ENCODE assay signal across 8 cellular contexts in the genomic region with DNA sequence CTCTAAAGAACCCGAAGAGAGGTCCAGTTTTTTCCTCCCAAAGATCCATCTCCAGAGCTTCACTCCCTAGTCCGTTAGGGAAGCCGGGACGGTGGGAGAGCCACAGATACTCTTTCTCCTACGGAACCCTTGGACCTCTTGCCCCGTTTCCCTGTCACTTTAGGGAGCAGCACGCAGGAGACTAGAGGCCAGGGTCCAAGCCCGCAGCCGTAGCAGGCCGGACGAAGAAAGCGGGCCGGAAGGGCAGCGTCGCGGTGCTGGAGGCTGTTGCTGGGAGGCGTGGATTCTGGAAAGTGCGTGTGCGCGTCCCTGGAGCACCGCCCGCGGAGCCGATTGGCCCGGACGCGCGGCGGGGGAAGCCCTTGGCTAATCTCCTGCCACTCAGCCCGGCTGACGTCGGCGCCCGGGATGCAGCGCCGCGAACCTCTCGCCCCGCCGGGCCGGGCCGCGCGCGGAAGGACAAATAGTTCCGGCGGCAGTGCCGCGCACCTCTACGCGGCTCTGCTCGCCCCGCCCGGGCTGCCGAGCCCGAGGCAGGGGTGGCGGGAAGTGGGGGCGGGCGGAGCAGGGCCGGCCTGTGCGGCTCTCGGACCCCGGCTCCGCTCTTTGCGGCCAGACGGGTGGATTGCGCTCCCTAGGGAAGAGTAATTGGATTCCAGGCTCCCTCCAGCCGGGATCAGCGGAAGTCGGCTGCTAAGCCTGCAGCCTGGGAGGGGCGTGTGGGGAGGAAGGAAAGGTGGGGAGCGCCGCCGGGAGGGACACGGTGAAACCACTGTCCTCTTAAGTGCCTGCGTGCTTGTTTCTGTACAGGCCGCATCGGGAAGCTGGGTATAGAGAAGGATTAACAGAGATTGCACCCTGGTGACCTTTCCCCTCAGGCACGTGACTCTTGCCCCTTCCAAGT. TPM values are rescaled to one million over a fixed set of nuclear protein-coding genes. Genes with fewer than 3 reads are reported as not detected.
DNase-seq lines count a peak whose midpoint lies in the region; ATAC-seq and TF ChIP-seq lines count a peak whose summit lies in the region.

No MANE protein-coding gene starts in this region.

- no peak for TF ChIP-seq CTCF in ascending aorta (IDR thresholded peaks at IDR 0.05)
- TF ChIP-seq CTCF in uterus (IDR thresholded peaks at IDR 0.05) = peak; percentile 3 to 24 (median 18)

- H3K27ac Mint-ChIP-seq in T-helper 2 cell treated with Interferon-gamma antibody and Interleukin-4, amounts not matched to agents 5 μg/mL and 100 μg/mL, for 36 hours = peak overlapping the region; percentile 52

- no peaks in the 10 kb centered on the region for H3K9me3 Mint-ChIP-seq in T-helper 2 cell treated with Interferon-gamma antibody and Interleukin-4, amounts not matched to agents 5 μg/mL and 100 μg/mL, for 36 hours

- TF ChIP-seq POLR2A in GM18505 (IDR thresholded peaks at IDR 0.05; ENCODE audit: borderline replicate concordance, extremely low read depth, insufficient read depth, insufficient read length) = peak; percentile 89
- TF ChIP-seq POLR2A in uterus (IDR thresholded peaks at IDR 0.05) = peak; percentile 29 to 81

- H3K27me3 Mint-ChIP-seq in T-helper 2 cell treated with Interferon-gamma antibody and Interleukin-4, amounts not matched to agents 5 μg/mL and 100 μg/mL, for 36 hours (ENCODE audit: low read depth) = peaks cover 5% of the 10 kb centered on the region

- peak overlapping the region; percentile 83 for H3K4me3 Mint-ChIP-seq in T-helper 2 cell treated with Interferon-gamma antibody and Interleukin-4, amounts not matched to agents 5 μg/mL and 100 μg/mL, for 36 hours

- H3K36me3 ChIP-seq in ascending aorta (no peaks in the 10 kb centered on the region), uterus (no peaks in the 10 kb centered on the region)

- peak; percentile 90 for ATAC-seq in GM18505 (IDR thresholded peaks at IDR 0.05; ENCODE audit: unreplicated experiment)
- ATAC-seq in HG02885 (IDR thresholded peaks at IDR 0.05; ENCODE audit: poor library complexity, unreplicated experiment) = peak; percentile 85

- peaks cover 21% of the 10 kb centered on the region for H3K4me1 Mint-ChIP-seq in T-helper 2 cell treated with Interferon-gamma antibody and Interleukin-4, amounts not matched to agents 5 μg/mL and 100 μg/mL, for 36 hours (ENCODE audit: low read depth)

- H3K9me3 ChIP-seq in ascending aorta (no peaks in the 10 kb centered on the region), uterus (no peaks in the 10 kb centered on the region)

- intact Hi-C loops in ascending aorta (cut with DNase I) = loop anchor here (1.0 to 5.0 kb wide), 4 partner anchors 27 to 1480 kb away; a partner anchor contains a TSS
- intact Hi-C loops in uterus (cut with DNase I; ENCODE audit: low total_unique reads) = loop anchor here (1.0 kb wide), 1 partner anchor 31 kb away; a partner anchor contains a TSS

- H3K36me3 Mint-ChIP-seq in T-helper 2 cell treated with Interferon-gamma antibody and Interleukin-4, amounts not matched to agents 5 μg/mL and 100 μg/mL, for 36 hours (ENCODE audit: low read depth) = no peaks in the 10 kb centered on the region

- H3K4me1 ChIP-seq in ascending aorta (peaks cover 3 to 20% of the 10 kb centered on the region in 2 donors), uterus (no peaks in the 10 kb centered on the region)

- peak overlapping the region; percentile 68 to 93 for H3K4me3 ChIP-seq in ascending aorta
- H3K4me3 ChIP-seq in uterus = peak overlapping the region; percentile 46 to 70

- no peaks in the 10 kb centered on the region for H3K27me3 ChIP-seq in ascending aorta
- H3K27me3 ChIP-seq in uterus = no peaks in the 10 kb centered on the region

- DNase-seq in NCI-H1694 (lab: John Stamatoyannopoulos, UW) (peak; percentile 54), ascending aorta (ENCODE audit: low spot score in 2 of 2) (peak; percentile 64 to 96), hepatic stellate cell (ENCODE audit: low spot score) (peak; percentile 91), putamen (ENCODE audit: low spot score) (peak; percentile 96), uterus (peak; percentile 92 to 95)
- peak; percentile 85 for DNase-seq in T-helper 2 cell treated with Interferon-gamma antibody and Interleukin-4, amounts not matched to agents 5 μg/mL and 100 μg/mL, for 36 hours (ENCODE audit: low spot score)

- H3K27ac ChIP-seq in ascending aorta (peak overlapping the region; percentile 93 to 99), uterus (peak overlapping the region; percentile 96 to 99)

RNA-seq across cellular contexts. Expression of a gene that starts 31.3 kb away (rescaled TPM):
- total RNA-seq in ascending aorta = 144 TPM
- 100 to 1,000 TPM; 109 to 361 (median 196) TPM for total RNA-seq in uterus

Comparison
In these comparisons a context has a peak if more than half of its experiments do, and no peak if none do; other contexts are left out.
1. Peak in every context shown above with its lines: DNase-seq, ATAC-seq, H3K4me3 ChIP-seq and H3K27ac ChIP-seq.
2. CTCF ChIP-seq: peak in uterus (4 of 4); none in ascending aorta (0 of 3).